ENCODE assay signal across 8 cellular contexts in genomic region chr11:47551086-47551485, GRCh38. TPM values are rescaled to one million over a fixed set of nuclear protein-coding genes. Genes with fewer than 3 reads are reported as not detected.
DNase-seq lines count a peak whose midpoint lies in the region; ATAC-seq, FAIRE-seq and TF ChIP-seq lines count a peak whose summit lies in the region.

No MANE protein-coding gene starts in this region.

- H3K36me3 Mint-ChIP-seq in activated naive CD4-positive, alpha-beta T cell treated with anti-CD3 and anti-CD28 coated beads, Interleukin-2, amount 50 U/mL, for 72 hours: peaks cover 18 to 36% of the 10 kb centered on the region in 2 donors

- no peaks in the 10 kb centered on the region for H3K9me3 Mint-ChIP-seq in activated naive CD4-positive, alpha-beta T cell treated with anti-CD3 and anti-CD28 coated beads, Interleukin-2, amount 50 U/mL, for 72 hours

- peak overlapping the region; percentile 97 to 100 for H3K27ac Mint-ChIP-seq in activated naive CD4-positive, alpha-beta T cell treated with anti-CD3 and anti-CD28 coated beads, Interleukin-2, amount 50 U/mL, for 72 hours

- no peak overlapping the region for H3K9ac ChIP-seq in HUES6 (ENCODE audit: low read length)
- peak overlapping the region; percentile 99 for H3K9ac ChIP-seq in keratinocyte (ENCODE audit: control insufficient read depth, extremely low read depth, insufficient read depth, low read length)

- H3K27me3 ChIP-seq in HUES6 (ENCODE audit: control insufficient read depth, insufficient read depth, low read length) (no peaks in the 10 kb centered on the region), keratinocyte (ENCODE audit: control insufficient read depth, extremely low read depth, insufficient read depth, low read length) (no peaks in the 10 kb centered on the region)

- DNase-seq in ELF-1 (ENCODE audit: low read depth, low spot score) (peak; percentile 31), keratinocyte (ENCODE audit: low read depth, low spot score) (no peak), urothelium cell line (ENCODE audit: low spot score) (peak; percentile 25), hippocampal formation (lab: John Stamatoyannopoulos, UW) (no peak)
- DNase-seq in activated naive CD4-positive, alpha-beta T cell treated with anti-CD3 and anti-CD28 coated beads, Interleukin-2, amount 50 U/mL, for 72 hours (ENCODE audit: low spot score in 2 of 2): no peak

- H3K4me1 ChIP-seq in HUES6 (ENCODE audit: control insufficient read depth, insufficient read depth, low read length): peaks cover 10% of the 10 kb centered on the region
- H3K4me1 ChIP-seq in keratinocyte (ENCODE audit: control insufficient read depth, extremely low read depth, insufficient read depth, low read length): peaks cover 21% of the 10 kb centered on the region

- no peaks in the 10 kb centered on the region for H3K9me1 ChIP-seq in keratinocyte (ENCODE audit: control insufficient read depth, extremely low read depth, insufficient read depth, low read length)

- H4K20me1 ChIP-seq in keratinocyte (ENCODE audit: control insufficient read depth, extremely low read depth, insufficient read depth, low read length): peaks cover 5% of the 10 kb centered on the region

- H2AFZ ChIP-seq in keratinocyte (ENCODE audit: control insufficient read depth, low read length): no peak overlapping the region

- dilution Hi-C loops in keratinocyte (cut with MboI; ENCODE audit: extremely low pct_ligation_motif_present, low sequenced_read_pairs): no loop called here

- FAIRE-seq in keratinocyte (lab: Jason Lieb, UNC): no peak
- FAIRE-seq in urothelium cell line (lab: Jason Lieb, UNC): no peak

- TF ChIP-seq CTCF in keratinocyte (optimal IDR thresholded peaks at IDR 0.05 in 1 of 3, IDR thresholded peaks at IDR 0.05 in 1 of 3, conservative IDR thresholded peaks at IDR 0.05 in 1 of 3; ENCODE audit: extremely low read depth in 1 of 3, insufficient read depth in 2 of 3, low read length in 3 of 3): peak; percentile 24 to 49 (median 48)

- H3K4me2 ChIP-seq in keratinocyte (ENCODE audit: control insufficient read depth, extremely low read depth, insufficient read depth, low read depth, low read length): peak overlapping the region; percentile 81

- peaks cover 21% of the 10 kb centered on the region for H3K36me3 ChIP-seq in HUES6 (ENCODE audit: control insufficient read depth, insufficient read depth, low read length)
- H3K36me3 ChIP-seq in keratinocyte (ENCODE audit: control insufficient read depth in 2 of 2, extremely low read depth in 1 of 2, insufficient read depth in 2 of 2, low read length in 2 of 2): no peaks in the 10 kb centered on the region

- no peaks in the 10 kb centered on the region for H3K9me3 ChIP-seq in HUES6 (ENCODE audit: control insufficient read depth, insufficient read depth, low read depth, low read length)
- H3K9me3 ChIP-seq in keratinocyte (ENCODE audit: control insufficient read depth, low read depth, low read length): no peaks in the 10 kb centered on the region

- H3K4me3 ChIP-seq in HUES6 (ENCODE audit: low read depth, low read length) (peak overlapping the region; percentile 97), keratinocyte (ENCODE audit: control insufficient read depth in 2 of 3, extremely low read depth in 1 of 3, insufficient read depth in 2 of 3, low read depth in 1 of 3, low read length in 3 of 3) (peak overlapping the region; percentile 89 to 97 (median 92))

- ATAC-seq in activated naive CD4-positive, alpha-beta T cell treated with anti-CD3 and anti-CD28 coated beads, Interleukin-2, amount 50 U/mL, for 72 hours: no peak
- ATAC-seq in HG03342 (IDR thresholded peaks at IDR 0.05; ENCODE audit: unreplicated experiment) (no peak), HG02981 (IDR thresholded peaks at IDR 0.05; ENCODE audit: unreplicated experiment) (no peak)

- H3K79me2 ChIP-seq in keratinocyte (ENCODE audit: control insufficient read depth, insufficient read depth, low read length): peaks cover 67% of the 10 kb centered on the region

- H3K27ac ChIP-seq in HUES6 (ENCODE audit: low read depth, low read length): no peak overlapping the region
- H3K27ac ChIP-seq in keratinocyte (ENCODE audit: control insufficient read depth, insufficient read depth, low read length): peak overlapping the region; percentile 96

RNA-seq across cellular contexts. Expression of gene CELF1, which starts 1.8 kb away (rescaled TPM):
- 100 to 1,000 TPM; 105 to 128 TPM for total RNA-seq in activated naive CD4-positive, alpha-beta T cell treated with anti-CD3 and anti-CD28 coated beads, Interleukin-2, amount 50 U/mL, for 72 hours
- 90.9 to 110 TPM (median 100 TPM) in 3 replicates for polyA plus RNA-seq in keratinocyte
- polyA plus RNA-seq in keratinocyte (2011; ENCODE audit: low read depth): 27.0 TPM
- polyA plus RNA-seq in keratinocyte (2011; cell fraction: cytosol; rRNA removed): 49.7 and 72.9 TPM in 2 replicates
- polyA plus RNA-seq in keratinocyte (2011; cell fraction: nucleus; rRNA removed): 186 and 213 TPM in 2 replicates
- polyA plus RNA-seq in keratinocyte (2012; ENCODE audit: low replicate concordance): 27.9 and 50.7 TPM in 2 replicates
- polyA minus RNA-seq in keratinocyte: 157 to 238 TPM (median 161 TPM) in 3 replicates
- 79.4 TPM for polyA minus RNA-seq in keratinocyte (2011; cell fraction: cytosol; rRNA and poly(A)+ RNA removed)
- 119 and 249 TPM in 2 replicates for polyA minus RNA-seq in keratinocyte (2011; cell fraction: nucleus; rRNA and poly(A)+ RNA removed)

RNA-seq across cellular contexts. Expression of gene PTPMT1, which starts 14.3 kb away (rescaled TPM):
- total RNA-seq in activated naive CD4-positive, alpha-beta T cell treated with anti-CD3 and anti-CD28 coated beads, Interleukin-2, amount 50 U/mL, for 72 hours: 10 to 100 TPM; 20.4 to 37.5 TPM
- 64.9 to 78.1 TPM (median 74.4 TPM) in 3 replicates for polyA plus RNA-seq in keratinocyte
- 89.3 TPM for polyA plus RNA-seq in keratinocyte (2011; ENCODE audit: low read depth)
- polyA plus RNA-seq in keratinocyte (2011; cell fraction: cytosol; rRNA removed): 64.6 and 69.2 TPM in 2 replicates
- polyA plus RNA-seq in keratinocyte (2011; cell fraction: nucleus; rRNA removed): 27.6 and 33.0 TPM in 2 replicates
- 70.5 and 88.5 TPM in 2 replicates for polyA plus RNA-seq in keratinocyte (2012; ENCODE audit: low replicate concordance)
- 30.7 to 37.6 TPM (median 32.9 TPM) in 3 replicates for polyA minus RNA-seq in keratinocyte
- polyA minus RNA-seq in keratinocyte (2011; cell fraction: cytosol; rRNA and poly(A)+ RNA removed): 54.3 TPM
- 11.2 and 12.6 TPM in 2 replicates for polyA minus RNA-seq in keratinocyte (2011; cell fraction: nucleus; rRNA and poly(A)+ RNA removed)

RNA-seq across cellular contexts. Expression of gene KBTBD4, which starts 27.7 kb away (rescaled TPM):
- total RNA-seq in activated naive CD4-positive, alpha-beta T cell treated with anti-CD3 and anti-CD28 coated beads, Interleukin-2, amount 50 U/mL, for 72 hours: 10 to 100 TPM; 22.1 to 25.4 TPM
- 14.0 to 17.1 TPM (median 15.4 TPM) in 3 replicates for polyA plus RNA-seq in keratinocyte
- 1.9 TPM for polyA plus RNA-seq in keratinocyte (2011; ENCODE audit: low read depth)
- polyA plus RNA-seq in keratinocyte (2011; cell fraction: cytosol; rRNA removed): 10.1 and 13.5 TPM in 2 replicates
- 14.4 and 15.7 TPM in 2 replicates for polyA plus RNA-seq in keratinocyte (2011; cell fraction: nucleus; rRNA removed)
- polyA plus RNA-seq in keratinocyte (2012; ENCODE audit: low replicate concordance): 9.6 and 14.2 TPM in 2 replicates
- polyA minus RNA-seq in keratinocyte: 18.0 to 22.9 TPM (median 22.1 TPM) in 3 replicates
- 12.3 TPM for polyA minus RNA-seq in keratinocyte (2011; cell fraction: cytosol; rRNA and poly(A)+ RNA removed)
- 8.1 and 10.9 TPM in 2 replicates for polyA minus RNA-seq in keratinocyte (2011; cell fraction: nucleus; rRNA and poly(A)+ RNA removed)

RNA-seq across cellular contexts. Expression of gene NDUFS3, which starts 27.8 kb away (rescaled TPM):
- total RNA-seq in activated naive CD4-positive, alpha-beta T cell treated with anti-CD3 and anti-CD28 coated beads, Interleukin-2, amount 50 U/mL, for 72 hours: 100 to 1,000 TPM; 128 to 158 TPM
- polyA plus RNA-seq in keratinocyte: 102 to 119 TPM (median 107 TPM) in 3 replicates
- polyA plus RNA-seq in keratinocyte (2011; ENCODE audit: low read depth): 56.1 TPM
- 93.2 and 103 TPM in 2 replicates for polyA plus RNA-seq in keratinocyte (2011; cell fraction: cytosol; rRNA removed)
- 97.2 and 130 TPM in 2 replicates for polyA plus RNA-seq in keratinocyte (2011; cell fraction: nucleus; rRNA removed)
- 58.5 and 80.9 TPM in 2 replicates for polyA plus RNA-seq in keratinocyte (2012; ENCODE audit: low replicate concordance)
- 34.7 to 79.7 TPM (median 67.5 TPM) in 3 replicates for polyA minus RNA-seq in keratinocyte
- 49.5 TPM for polyA minus RNA-seq in keratinocyte (2011; cell fraction: cytosol; rRNA and poly(A)+ RNA removed)
- polyA minus RNA-seq in keratinocyte (2011; cell fraction: nucleus; rRNA and poly(A)+ RNA removed): 13.8 and 16.4 TPM in 2 replicates

RNA-seq across cellular contexts. Expression of gene FAM180B, which starts 35.4 kb away (rescaled TPM):
- total RNA-seq in activated naive CD4-positive, alpha-beta T cell treated with anti-CD3 and anti-CD28 coated beads, Interleukin-2, amount 50 U/mL, for 72 hours: under 1 TPM in 1 of 2 donors, not detected in 1; 0.18 TPM
- 0.06 TPM in 1 of 3 replicates, not detected in the others for polyA plus RNA-seq in keratinocyte
- polyA plus RNA-seq in keratinocyte (2011; ENCODE audit: low read depth): not detected
- not detected in 2 replicates for polyA plus RNA-seq in keratinocyte (2011; cell fraction: cytosol; rRNA removed)
- polyA plus RNA-seq in keratinocyte (2011; cell fraction: nucleus; rRNA removed): not detected in 2 replicates
- polyA plus RNA-seq in keratinocyte (2012; ENCODE audit: low replicate concordance): not detected in 2 replicates
- polyA minus RNA-seq in keratinocyte: not detected in 3 replicates
- not detected for polyA minus RNA-seq in keratinocyte (2011; cell fraction: cytosol; rRNA and poly(A)+ RNA removed)
- polyA minus RNA-seq in keratinocyte (2011; cell fraction: nucleus; rRNA and poly(A)+ RNA removed): not detected in 2 replicates

Comparison
In these comparisons a context has a peak if more than half of its experiments do, and no peak if none do; other contexts are left out.
1. DNase-seq: peak in ELF-1 (single experiment) and urothelium cell line (single experiment); none in activated naive CD4-positive, alpha-beta T cell treated with anti-CD3 and anti-CD28 coated beads, Interleukin-2, amount 50 U/mL, for 72 hours (0 of 2), keratinocyte (single experiment) and hippocampal formation (0 of 2).